In the genomic region with DNA sequence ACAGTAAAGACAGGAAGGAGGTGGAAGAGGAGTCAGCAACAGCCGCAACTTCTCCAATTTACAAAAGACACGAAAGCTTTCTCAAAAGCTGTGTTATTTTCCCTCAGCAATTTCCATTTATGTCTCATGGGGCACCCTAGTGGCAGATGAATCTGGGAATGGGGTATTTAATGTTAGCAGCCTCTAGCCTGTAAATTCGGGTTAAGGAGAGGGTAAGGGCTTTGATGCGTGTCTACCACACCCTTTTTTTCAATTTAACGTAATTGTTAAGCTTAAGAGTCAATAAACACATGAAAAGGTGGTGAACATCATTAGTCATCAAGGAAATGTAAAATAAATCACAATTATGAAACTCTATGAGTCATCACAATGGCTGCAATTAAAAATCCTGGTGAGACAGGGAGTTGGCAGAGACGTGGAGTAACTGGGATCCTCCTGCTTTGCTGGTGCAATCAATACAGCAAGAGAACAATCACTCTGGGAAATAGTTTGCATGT, we compare ENCODE assay signal across 13 cellular contexts.
DNase-seq lines count a peak whose midpoint lies in the region; ATAC-seq, FAIRE-seq and TF ChIP-seq lines count a peak whose summit lies in the region.
"Had no signal": no experiment of that assay in that cellular context is flagged by ENCODE, and none has a peak within 500 bp of the region (broad histone marks: within the 10 kb centered on the region; RNA-seq: fewer than 3 reads in every experiment).

No MANE protein-coding gene starts in this region.

- TF ChIP-seq EP300 in HepG2 (IDR thresholded peaks at IDR 0.05; ENCODE audit: low read depth in 2 of 2, low read length in 2 of 2) (no peak), HepG2 (CRISPR knock-in tag; IDR thresholded peaks at IDR 0.05; ENCODE audit: borderline replicate concordance) (no peak)

- H4K20me1 ChIP-seq in HepG2 (ENCODE audit: insufficient read depth, low read length), result no peaks in the 10 kb centered on the region

- POLR2A ChIA-PET in HepG2 (lab: Yijun Ruan, JAX), result no interaction called here

- TF ChIP-seq RAD21 in HepG2 (CRISPR knock-in tag; IDR thresholded peaks at IDR 0.05), result no peak

- DNase-seq in GM04504 (ENCODE audit: low read depth), result peak; percentile 14
- peak; percentile 36 for DNase-seq in NCI-H2081 treated with DMSO at 0.1 percent for 48 hours (lab: John Stamatoyannopoulos, UW)
- DNase-seq in astrocyte of the hippocampus (ENCODE audit: low read depth, low spot score), result peak; percentile 47
- no peak for DNase-seq in HepG2 (ENCODE audit: low spot score)
- no peak for DNase-seq in activated CD4-positive, alpha-beta T cell treated with anti-CD3 and anti-CD28 coated beads for 48 hours
- no peak for DNase-seq in GM12892 (ENCODE audit: insufficient read length)
- DNase-seq: activated CD4-positive, alpha-beta T cell treated with anti-CD3 and anti-CD28 coated beads, Interleukin-2, amount 10 ng/mL, durations not matched to agents 24 days and 14 days; activated naive CD4-positive, alpha-beta T cell; NCI-H2171 had no signal

- intact Hi-C loops in HepG2 (cut with micrococcal nuclease; ENCODE audit: unreplicated experiment), result no loop called here

- no peaks in the 10 kb centered on the region for H3K79me2 ChIP-seq in HepG2 (ENCODE audit: insufficient read depth, low read length)

- H2AFZ ChIP-seq in HepG2 (ENCODE audit: low read length), result no peak overlapping the region

- TF ChIP-seq POLR2A in HepG2 (IDR thresholded peaks at IDR 0.05; ENCODE audit: insufficient read depth in 1 of 2, low read depth in 2 of 2, low read length in 2 of 2), result no peak
- TF ChIP-seq POLR2A in GM12892 (IDR thresholded peaks at IDR 0.05; ENCODE audit: low read depth, low read length), result no peak

- 26% methylated on average over 6 of the region's 6 CpGs for WGBS in HepG2 (ENCODE audit: low lambda C conversion rate)

- peaks cover 54% of the 10 kb centered on the region for H3K9me3 ChIP-seq in HepG2 (ENCODE audit: low read length)
- H3K9me3 ChIP-seq: SJSA1 had no signal

- in situ Hi-C loops in HepG2 (cut with HindIII; ENCODE audit: extremely low pct_ligation_motif_present, low pct_unique_long_range_greater_than_20kb), result no loop called here

- CTCF ChIA-PET in HepG2 (lab: Yijun Ruan, JAX; ENCODE audit: low intra/inter-chr PET ratio, low total read pairs), result no interaction called here

- H3K4me2 ChIP-seq in HepG2 (ENCODE audit: low read depth, low read length), result no peak overlapping the region

- no peaks in the 10 kb centered on the region for H3K4me1 ChIP-seq in HepG2 (ENCODE audit: insufficient read depth, low read length)
- H3K4me1 ChIP-seq: SJSA1 had no signal

- no peaks in the 10 kb centered on the region for H3K27me3 ChIP-seq in HepG2 (ENCODE audit: control insufficient read depth in 1 of 2, insufficient read depth in 2 of 2, low read length in 2 of 2)
- H3K27me3 ChIP-seq: SJSA1 had no signal

- no peak overlapping the region for H3K27ac ChIP-seq in HepG2 (ENCODE audit: extremely low read length, insufficient read depth, low read length)
- H3K27ac ChIP-seq: SJSA1 had no signal

- FAIRE-seq in HepG2 (lab: Jason Lieb, UNC) (no peak), GM12892 (lab: Jason Lieb, UNC) (no peak)
- FAIRE-seq: GM12891 had no signal

- no TSS peak for BruUV-seq in HepG2 (replicated peaks; lab: Mats Ljungman, UMichigan)

- ATAC-seq in HepG2 (no peak), GM18511 (IDR thresholded peaks at IDR 0.05; ENCODE audit: unreplicated experiment) (no peak), HG02870 (IDR thresholded peaks at IDR 0.05; ENCODE audit: unreplicated experiment) (no peak)

- no peaks in the 10 kb centered on the region for H3K36me3 ChIP-seq in HepG2 (replicated peaks in 1 of 2; ENCODE audit: control insufficient read depth in 1 of 2, insufficient read depth in 2 of 2, low read length in 2 of 2)
- H3K36me3 ChIP-seq: SJSA1 had no signal

- H3K4me3 ChIP-seq in HepG2 (replicated peaks in 1 of 3; ENCODE audit: insufficient read depth in 1 of 3, low read depth in 2 of 3, low read length in 3 of 3), result no peak overlapping the region
- H3K4me3 ChIP-seq: SJSA1 had no signal

- H3K9ac ChIP-seq in HepG2 (ENCODE audit: insufficient read depth, low read depth, low read length), result no peak overlapping the region

- TF ChIP-seq CTCF in HepG2 (CRISPR knock-in tag; IDR thresholded peaks at IDR 0.05), result no peak

TF ChIP-seq in HepG2, 621 proteins besides CTCF, POLR2A, EP300 and RAD21:
- TF ChIP-seq JDP2 (CRISPR knock-in tag; IDR thresholded peaks at IDR 0.05; ENCODE audit: borderline replicate concordance) (no peak), ZNF724P (CRISPR knock-in tag; IDR thresholded peaks at IDR 0.05; ENCODE audit: borderline replicate concordance) (no peak), ZNF225 (CRISPR knock-in tag; IDR thresholded peaks at IDR 0.05) (no peak), CREB1 (IDR thresholded peaks at IDR 0.05) (0 out of 2 replicates have a peak, but pooled peaks have one; percentile 6), CREB1 (CRISPR knock-in tag; IDR thresholded peaks at IDR 0.05) (no peak)
- TF ChIP-seq, protein P1, sequence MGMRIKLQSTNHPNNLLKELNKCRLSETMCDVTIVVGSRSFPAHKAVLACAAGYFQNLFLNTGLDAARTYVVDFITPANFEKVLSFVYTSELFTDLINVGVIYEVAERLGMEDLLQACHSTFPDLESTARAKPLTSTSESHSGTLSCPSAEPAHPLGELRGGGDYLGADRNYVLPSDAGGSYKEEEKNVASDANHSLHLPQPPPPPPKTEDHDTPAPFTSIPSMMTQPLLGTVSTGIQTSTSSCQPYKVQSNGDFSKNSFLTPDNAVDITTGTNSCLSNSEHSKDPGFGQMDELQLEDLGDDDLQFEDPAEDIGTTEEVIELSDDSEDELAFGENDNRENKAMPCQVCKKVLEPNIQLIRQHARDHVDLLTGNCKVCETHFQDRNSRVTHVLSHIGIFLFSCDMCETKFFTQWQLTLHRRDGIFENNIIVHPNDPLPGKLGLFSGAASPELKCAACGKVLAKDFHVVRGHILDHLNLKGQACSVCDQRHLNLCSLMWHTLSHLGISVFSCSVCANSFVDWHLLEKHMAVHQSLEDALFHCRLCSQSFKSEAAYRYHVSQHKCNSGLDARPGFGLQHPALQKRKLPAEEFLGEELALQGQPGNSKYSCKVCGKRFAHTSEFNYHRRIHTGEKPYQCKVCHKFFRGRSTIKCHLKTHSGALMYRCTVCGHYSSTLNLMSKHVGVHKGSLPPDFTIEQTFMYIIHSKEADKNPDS (CRISPR knock-in tag; IDR thresholded peaks at IDR 0.05), result no peak

Comparison
In these comparisons a context has a peak if more than half of its experiments do, and no peak if none do; other contexts are left out.
1. DNase-seq: peak in GM04504 (single experiment), NCI-H2081 treated with DMSO at 0.1 percent for 48 hours (single experiment) and astrocyte of the hippocampus (single experiment); none in HepG2 (single experiment), activated CD4-positive, alpha-beta T cell treated with anti-CD3 and anti-CD28 coated beads for 48 hours (single experiment) and GM12892 (single experiment).